ENCODE assay signal across 20 cellular contexts in genomic region chr1:86993269-86993985, GRCh38.
A peak's percentile ranks its signal among the peaks of the same experiment; 100 is the strongest.
DNase-seq lines count a peak whose midpoint lies in the region; ATAC-seq and TF ChIP-seq lines count a peak whose summit lies in the region.
"Had no signal": no experiment of that assay in that cellular context is flagged by ENCODE, and none has a peak within 500 bp of the region (broad histone marks: within the 10 kb centered on the region; RNA-seq: fewer than 3 reads in every experiment).

No MANE protein-coding gene starts in this region.

- no peak overlapping the region for H3K4me3 Mint-ChIP-seq in activated T-helper 17 cell treated with anti-CD3 and anti-CD28 coated beads, Interleukin-2, amount 50 U/mL, for 72 hours
- H3K4me3 Mint-ChIP-seq in nephron, result no peak overlapping the region
- H3K4me3 Mint-ChIP-seq: B cell; HFFc6; stimulated activated naive B cell treated with anti-CD40 and anti-IgM and Interleukin-4, amounts not matched to agents 10 μg/mL and 1 μg/mL and 100 μg/mL, for 72 hours; T-cell had no signal

- no peaks in the 10 kb centered on the region for H3K9me3 Mint-ChIP-seq in activated T-helper 17 cell treated with anti-CD3 and anti-CD28 coated beads, Interleukin-2, amount 50 U/mL, for 72 hours
- no peaks in the 10 kb centered on the region for H3K9me3 Mint-ChIP-seq in nephron
- H3K9me3 Mint-ChIP-seq: HFFc6, T-cell had no signal

- TF ChIP-seq CTCF in nephron (IDR thresholded peaks at IDR 0.05; ENCODE audit: unreplicated experiment in 3 of 3), result no peak

- ATAC-seq in GM18868 (IDR thresholded peaks at IDR 0.05; ENCODE audit: unreplicated experiment) (peak; percentile 79), HG03280 (IDR thresholded peaks at IDR 0.05; ENCODE audit: unreplicated experiment) (no peak)
- peak; percentile 31 for ATAC-seq in activated T-helper 17 cell treated with anti-CD3 and anti-CD28 coated beads, Interleukin-2, amount 50 U/mL, for 72 hours (replicated peaks)
- ATAC-seq: stimulated activated naive B cell treated with anti-CD40 and anti-IgM and Interleukin-4, amounts not matched to agents 10 μg/mL and 1 μg/mL and 100 μg/mL, for 72 hours; T-cell had no signal

- no peaks in the 10 kb centered on the region for H3K4me1 Mint-ChIP-seq in activated T-helper 17 cell treated with anti-CD3 and anti-CD28 coated beads, Interleukin-2, amount 50 U/mL, for 72 hours
- H3K4me1 Mint-ChIP-seq in nephron, result peaks cover 11% of the 10 kb centered on the region

- DNase-seq in NCI-H460 (ENCODE audit: extremely low read depth, low read depth), result peak; percentile 4
- no peak for DNase-seq in H4 (ENCODE audit: low spot score)
- no peak for DNase-seq in GM19238 (ENCODE audit: insufficient read length, low spot score)
- DNase-seq in activated CD4-positive, CD25-positive, alpha-beta regulatory T cell (lab: John Stamatoyannopoulos, UW), result no peak
- DNase-seq: activated effector memory CD4-positive, alpha-beta T cell treated with Interleukin-2 at 50 U/mL for 16 hours; amygdala; foreskin fibroblast; HFFc6; NCI-H187 treated with DMSO at 0.1 percent for 48 hours; NCI-H526; retina; RPMI8226; stimulated activated naive B cell treated with anti-CD40 and anti-IgM and Interleukin-4, amounts not matched to agents 10 μg/mL and 1 μg/mL and 100 μg/mL, for 72 hours; T-cell; tibial artery had no signal

- no peaks in the 10 kb centered on the region for H3K27me3 Mint-ChIP-seq in activated T-helper 17 cell treated with anti-CD3 and anti-CD28 coated beads, Interleukin-2, amount 50 U/mL, for 72 hours
- no peaks in the 10 kb centered on the region for H3K27me3 Mint-ChIP-seq in nephron (ENCODE audit: low read depth)
- H3K27me3 Mint-ChIP-seq: B cell; stimulated activated naive B cell treated with anti-CD40 and anti-IgM and Interleukin-4, amounts not matched to agents 10 μg/mL and 1 μg/mL and 100 μg/mL, for 72 hours; T-cell had no signal

- no peak overlapping the region for H3K27ac Mint-ChIP-seq in activated T-helper 17 cell treated with anti-CD3 and anti-CD28 coated beads, Interleukin-2, amount 50 U/mL, for 72 hours
- H3K27ac Mint-ChIP-seq in nephron, result peak overlapping the region in 2 of 3 experiments; percentile 45 to 58
- H3K27ac Mint-ChIP-seq: B cell; stimulated activated naive B cell treated with anti-CD40 and anti-IgM and Interleukin-4, amounts not matched to agents 10 μg/mL and 1 μg/mL and 100 μg/mL, for 72 hours; T-cell had no signal

- no peaks in the 10 kb centered on the region for H3K36me3 Mint-ChIP-seq in activated T-helper 17 cell treated with anti-CD3 and anti-CD28 coated beads, Interleukin-2, amount 50 U/mL, for 72 hours (ENCODE audit: low read depth)
- peaks cover 4% of the 10 kb centered on the region for H3K36me3 Mint-ChIP-seq in nephron (ENCODE audit: low read depth)
